ENCODE assay signal across 22 cellular contexts in the genomic region with DNA sequence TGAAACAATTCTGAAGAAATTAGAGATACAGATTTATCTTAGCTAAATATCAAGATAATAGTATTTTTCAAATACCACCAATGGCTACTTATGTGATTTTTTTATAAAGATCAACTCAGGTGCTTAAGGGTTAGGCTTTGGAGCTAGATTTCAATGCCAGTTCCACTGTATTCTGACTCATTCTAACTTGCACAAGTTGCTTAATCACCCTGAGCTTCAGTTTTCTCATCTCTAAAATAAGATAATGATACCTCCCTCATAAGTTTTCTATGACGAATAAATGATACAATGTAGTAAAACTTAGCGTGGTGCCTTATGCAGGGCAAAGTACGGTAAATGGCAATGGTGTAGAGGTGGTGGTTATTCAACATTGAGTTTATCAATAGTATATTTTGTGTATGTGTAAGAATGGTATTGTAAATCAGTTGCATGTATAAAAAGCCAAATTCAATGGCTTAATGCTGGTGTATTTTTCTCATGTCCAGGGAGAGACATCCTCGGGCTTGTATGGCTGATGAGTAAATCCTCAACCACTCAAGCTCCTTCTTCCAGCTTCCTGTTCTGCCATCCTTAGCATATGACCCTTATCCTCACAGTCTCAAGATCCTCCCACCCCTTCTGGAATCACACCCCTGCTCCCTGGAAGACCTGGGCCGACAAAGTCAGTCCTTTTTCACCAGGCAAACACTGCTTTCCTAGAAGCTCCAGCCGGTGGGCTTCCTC.
A peak's percentile ranks its signal among the peaks of the same experiment; 100 is the strongest.
DNase-seq lines count a peak whose midpoint lies in the region; FAIRE-seq and TF ChIP-seq lines count a peak whose summit lies in the region.
"Had no signal": no experiment of that assay in that cellular context is flagged by ENCODE, and none has a peak within 500 bp of the region (broad histone marks: within the 10 kb centered on the region; RNA-seq: fewer than 3 reads in every experiment).

No MANE protein-coding gene starts in this region.

- TF ChIP-seq CTCF in cardiac fibroblast (IDR thresholded peaks at IDR 0.05; ENCODE audit: low read depth, low read length) (no peak), keratinocyte (optimal IDR thresholded peaks at IDR 0.05 in 1 of 3, IDR thresholded peaks at IDR 0.05 in 1 of 3, conservative IDR thresholded peaks at IDR 0.05 in 1 of 3; ENCODE audit: extremely low read depth in 1 of 3, insufficient read depth in 2 of 3, low read length in 3 of 3) (no peak)

- H3K9me1 ChIP-seq in keratinocyte (ENCODE audit: control insufficient read depth, extremely low read depth, insufficient read depth, low read length): no peaks in the 10 kb centered on the region

- H3K4me2 ChIP-seq in keratinocyte (ENCODE audit: control insufficient read depth, extremely low read depth, insufficient read depth, low read depth, low read length): peak overlapping the region; percentile 2

- peak overlapping the region; percentile 38 for H3K27ac ChIP-seq in keratinocyte (ENCODE audit: control insufficient read depth, insufficient read depth, low read length)
- H3K27ac ChIP-seq: cardiac muscle cell, dorsolateral prefrontal cortex, transverse colon had no signal

- peak overlapping the region; percentile 20 for H2AFZ ChIP-seq in keratinocyte (ENCODE audit: control insufficient read depth, low read length)

- H3K9me3 ChIP-seq in keratinocyte (ENCODE audit: control insufficient read depth, low read depth, low read length): no peaks in the 10 kb centered on the region
- H3K9me3 ChIP-seq: transverse colon had no signal

- H3K27me3 ChIP-seq in keratinocyte (ENCODE audit: control insufficient read depth, extremely low read depth, insufficient read depth, low read length): no peaks in the 10 kb centered on the region
- H3K27me3 ChIP-seq: cardiac muscle cell, dorsolateral prefrontal cortex, transverse colon had no signal

- H3K79me2 ChIP-seq in keratinocyte (ENCODE audit: control insufficient read depth, insufficient read depth, low read length): no peaks in the 10 kb centered on the region

- dilution Hi-C loops in keratinocyte (cut with MboI; ENCODE audit: extremely low pct_ligation_motif_present, low sequenced_read_pairs): no loop called here

- DNase-seq in AG20443 (ENCODE audit: low spot score): peak; percentile 38
- DNase-seq in LHCN-M2 (ENCODE audit: low read depth): peak; percentile 48
- peak; percentile 31 to 76 for DNase-seq in cardiac fibroblast (ENCODE audit: low read depth in 2 of 2)
- DNase-seq in keratinocyte (ENCODE audit: low read depth, low spot score): no peak
- no peak for DNase-seq in NK-92 (lab: John Stamatoyannopoulos, UW; ENCODE audit: unreplicated experiment)
- DNase-seq in hippocampal formation (lab: John Stamatoyannopoulos, UW): no peak
- no peak for DNase-seq in NCI-H748 treated with DMSO at 0.1 percent for 48 hours (lab: John Stamatoyannopoulos, UW)
- no peak for DNase-seq in NCI-H1417 (lab: John Stamatoyannopoulos, UW)
- DNase-seq: activated CD4-positive, alpha-beta T cell treated with anti-CD3 and anti-CD28 coated beads for 1 hour; activated CD8-positive, alpha-beta memory T cell treated with anti-CD3 and anti-CD28 coated beads for 24 hours; activated naive CD8-positive, alpha-beta T cell treated with anti-CD3 and anti-CD28 coated beads, Interleukin-2, amount 10 ng/mL, durations not matched to agents 7 days and 5 days; dorsolateral prefrontal cortex; EL; midbrain; NCI-H1436 treated with DMSO at 0.1 percent for 48 hours; NCI-H524; SHP77 treated with DMSO at 0.1 percent for 48 hours; small intestine; stimulated activated CD4-positive, alpha-beta T cell treated with anti-CD3 and anti-CD28 coated beads, Interleukin-2, amount 100 ng/mL, for 48 hours; stimulated activated naive CD8-positive, alpha-beta T cell treated with anti-CD3 and anti-CD28 coated beads, Interleukin-15, amount 100 ng/mL, for 72 hours; transverse colon had no signal

- no peaks in the 10 kb centered on the region for H3K36me3 ChIP-seq in keratinocyte (ENCODE audit: control insufficient read depth in 2 of 2, extremely low read depth in 1 of 2, insufficient read depth in 2 of 2, low read length in 2 of 2)
- H3K36me3 ChIP-seq: cardiac muscle cell, transverse colon had no signal

- H3K9ac ChIP-seq in keratinocyte (ENCODE audit: control insufficient read depth, extremely low read depth, insufficient read depth, low read length): no peak overlapping the region

- no peak overlapping the region for H3K4me3 ChIP-seq in cardiac fibroblast (replicated peaks in 1 of 2; ENCODE audit: low read depth in 2 of 2, low read length in 2 of 2)
- H3K4me3 ChIP-seq in keratinocyte (ENCODE audit: control insufficient read depth in 2 of 3, extremely low read depth in 1 of 3, insufficient read depth in 2 of 3, low read depth in 1 of 3, low read length in 3 of 3): no peak overlapping the region
- H3K4me3 ChIP-seq: cardiac muscle cell, dorsolateral prefrontal cortex, transverse colon had no signal

- no peaks in the 10 kb centered on the region for H4K20me1 ChIP-seq in keratinocyte (ENCODE audit: control insufficient read depth, extremely low read depth, insufficient read depth, low read length)

- H3K4me1 ChIP-seq in keratinocyte (ENCODE audit: control insufficient read depth, extremely low read depth, insufficient read depth, low read length): peaks cover 30% of the 10 kb centered on the region
- H3K4me1 ChIP-seq: transverse colon had no signal

- peak; percentile 66 for FAIRE-seq in keratinocyte (lab: Jason Lieb, UNC)
- FAIRE-seq: small intestine had no signal

Comparison
In these comparisons a context has a peak if more than half of its experiments do, and no peak if none do; other contexts are left out.
1. DNase-seq: peak in AG20443 (single experiment), LHCN-M2 (single experiment) and cardiac fibroblast (2 of 2); none in keratinocyte (single experiment), NK-92 (single experiment), hippocampal formation (0 of 2), NCI-H748 treated with DMSO at 0.1 percent for 48 hours (single experiment) and NCI-H1417 (0 of 3).